8 cellular contexts compared by ENCODE assay signal in genomic region chr7:36658603-36659516, GRCh38.
DNase-seq lines count a peak whose midpoint lies in the region; ATAC-seq and TF ChIP-seq lines count a peak whose summit lies in the region.

No MANE protein-coding gene starts in this region.

- H3K9me3 ChIP-seq in parathyroid adenoma (ENCODE audit: control insufficient read depth, low read length) (no peaks in the 10 kb centered on the region), Karpas-422 (ENCODE audit: low read length) (no peaks in the 10 kb centered on the region)

- no peak overlapping the region for H3K9ac ChIP-seq in parathyroid adenoma
- no peak overlapping the region for H3K9ac ChIP-seq in Karpas-422 (ENCODE audit: low read length)

- H3K4me3 ChIP-seq in parathyroid adenoma (ENCODE audit: low read depth, low read length) (no peak overlapping the region), Karpas-422 (ENCODE audit: low read length) (no peak overlapping the region)

- ATAC-seq in esophagus mucosa (peak; percentile 57), GM21423 (IDR thresholded peaks at IDR 0.05; ENCODE audit: unreplicated experiment) (no peak), GM18909 (IDR thresholded peaks at IDR 0.05; ENCODE audit: poor library complexity, unreplicated experiment) (no peak)

- H3K27ac ChIP-seq in parathyroid adenoma (peak overlapping the region; percentile 3), Karpas-422 (ENCODE audit: low read length) (no peak overlapping the region)

- H3K27me3 ChIP-seq in parathyroid adenoma (ENCODE audit: control insufficient read depth, insufficient read depth, low read length) (no peaks in the 10 kb centered on the region), Karpas-422 (ENCODE audit: low read length) (no peaks in the 10 kb centered on the region)

- no peaks in the 10 kb centered on the region for H3K79me2 ChIP-seq in parathyroid adenoma
- no peaks in the 10 kb centered on the region for H3K79me2 ChIP-seq in Karpas-422 (ENCODE audit: low read length)

- peaks cover 10% of the 10 kb centered on the region for H3K4me1 ChIP-seq in parathyroid adenoma
- H3K4me1 ChIP-seq in Karpas-422 (ENCODE audit: low read length) = no peaks in the 10 kb centered on the region

- TF ChIP-seq CTCF in parathyroid adenoma (IDR thresholded peaks at IDR 0.05) = no peak

- no peaks in the 10 kb centered on the region for H4K20me1 ChIP-seq in Karpas-422 (ENCODE audit: insufficient read depth, low read depth, low read length)

- H3K9me2 ChIP-seq in Karpas-422 (replicated peaks; ENCODE audit: insufficient read depth, low read length) = no peaks in the 10 kb centered on the region

- peak overlapping the region; percentile 43 for H2AFZ ChIP-seq in parathyroid adenoma
- no peak overlapping the region for H2AFZ ChIP-seq in Karpas-422 (ENCODE audit: low read length)

- H3K36me3 ChIP-seq in parathyroid adenoma (ENCODE audit: control insufficient read depth, insufficient read depth, low read length) (no peaks in the 10 kb centered on the region), Karpas-422 (ENCODE audit: insufficient read depth, low read length) (no peaks in the 10 kb centered on the region)

- DNase-seq in GM04504 (ENCODE audit: low read depth) (peak; percentile 47), NCI-H774 (lab: John Stamatoyannopoulos, UW) (peak; percentile 23), Karpas-422 (no peak)
- DNase-seq in activated CD4-positive, alpha-beta T cell treated with anti-CD3 and anti-CD28 coated beads, Interleukin-2, amount 50 U/mL, for 4 hours = no peak

- H3K4me2 ChIP-seq in parathyroid adenoma (ENCODE audit: low read length) = no peak overlapping the region
- no peak overlapping the region for H3K4me2 ChIP-seq in Karpas-422 (ENCODE audit: low read depth, low read length, poor library complexity, severe bottlenecking)

Comparison
In these comparisons a context has a peak if more than half of its experiments do, and no peak if none do; other contexts are left out.
1. DNase-seq: peak in GM04504 (single experiment) and NCI-H774 (single experiment); none in activated CD4-positive, alpha-beta T cell treated with anti-CD3 and anti-CD28 coated beads, Interleukin-2, amount 50 U/mL, for 4 hours (0 of 2) and Karpas-422 (single experiment).